8 cellular contexts compared by ENCODE assay signal in the genomic region with DNA sequence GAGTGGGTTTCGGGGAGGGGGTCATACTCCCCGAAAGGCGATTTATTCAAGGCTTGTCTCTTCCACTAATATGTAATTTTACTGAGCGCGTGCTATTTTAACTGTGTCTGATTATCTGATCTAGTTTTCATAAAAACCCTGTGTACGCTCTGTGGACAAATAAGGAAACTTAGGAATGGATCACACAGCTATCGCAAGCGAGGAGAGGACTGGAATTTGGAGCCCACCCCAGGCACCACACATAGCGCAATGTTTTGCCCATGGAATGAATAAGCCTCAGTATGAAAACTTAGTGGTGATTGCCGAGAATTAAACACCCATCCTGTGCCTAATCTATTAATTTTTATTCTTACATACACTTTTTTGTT. TPM values are rescaled to one million over a fixed set of nuclear protein-coding genes. Genes with fewer than 3 reads are reported as not detected.
DNase-seq lines count a peak whose midpoint lies in the region; ATAC-seq and TF ChIP-seq lines count a peak whose summit lies in the region.

No MANE protein-coding gene starts in this region.

- H3K9me3 ChIP-seq in T-helper 17 cell (ENCODE audit: control insufficient read depth, low read length, poor library complexity, severe bottlenecking) (no peaks in the 10 kb centered on the region), trophoblast cell (ENCODE audit: insufficient read depth, low read depth, low read length) (no peaks in the 10 kb centered on the region)

- peak overlapping the region; percentile 36 for H2AK5ac ChIP-seq in trophoblast cell (ENCODE audit: low read length)

- H3K27ac Mint-ChIP-seq in T-helper 17 cell = peak overlapping the region; percentile 88

- H3K4me3 Mint-ChIP-seq in T-helper 17 cell = peak overlapping the region; percentile 95

- peak overlapping the region; percentile 15 for H2BK12ac ChIP-seq in trophoblast cell (ENCODE audit: low read length)

- peaks cover 19 to 35% of the 10 kb centered on the region in 2 experiments for H3K36me3 ChIP-seq in trophoblast cell (ENCODE audit: control insufficient read depth in 1 of 2, insufficient read depth in 2 of 2, low read length in 2 of 2)

- H3K4me3 ChIP-seq in AG04449 (ENCODE audit: low read depth, low read length) = peak overlapping the region; percentile 93
- peak overlapping the region; percentile 73 for H3K4me3 ChIP-seq in fibroblast of the aortic adventitia (ENCODE audit: low read depth, low read length)
- H3K4me3 ChIP-seq in trophoblast cell (ENCODE audit: low read depth, low read length) = peak overlapping the region; percentile 68

- CTCF ChIA-PET in AG04449 (lab: Yijun Ruan, JAX) = interaction anchor here (0.7 to 4.3 kb wide), 4 partner anchors 8 to 172 kb away, joined by 3 to 31 read pairs (median 5); no protein-coding TSS in a partner anchor

- H4K8ac ChIP-seq in trophoblast cell (ENCODE audit: low read depth, low read length) = peak overlapping the region; percentile 79

- H3K18ac ChIP-seq in trophoblast cell (ENCODE audit: low read length) = no peak overlapping the region

- ATAC-seq in GM21360 (IDR thresholded peaks at IDR 0.05; ENCODE audit: unreplicated experiment) = peak; percentile 3
- no peak for ATAC-seq in T-helper 17 cell
- ATAC-seq in HG03095 (IDR thresholded peaks at IDR 0.05; ENCODE audit: unreplicated experiment) = no peak
- no peak for ATAC-seq in HG02678 (IDR thresholded peaks at IDR 0.05; ENCODE audit: unreplicated experiment)

- H2BK120ac ChIP-seq in trophoblast cell (ENCODE audit: insufficient read depth, low read length, poor library complexity) = peak overlapping the region; percentile 33

- DNase-seq in AG04449 (ENCODE audit: low read depth, low spot score) (no peak), T-helper 17 cell (no peak), fibroblast of the aortic adventitia (ENCODE audit: low read depth) (peak; percentile 62), trophoblast cell (no peak), NCI-H2196 treated with DMSO at 0.1 percent for 48 hours (lab: John Stamatoyannopoulos, UW; ENCODE audit: unreplicated experiment) (no peak)

- H3K79me2 ChIP-seq in trophoblast cell (ENCODE audit: control insufficient read depth, insufficient read depth, low read length, poor library complexity) = peaks cover 15% of the 10 kb centered on the region

- H4K91ac ChIP-seq in trophoblast cell (ENCODE audit: low read depth, low read length) = peak overlapping the region; percentile 60

- peak overlapping the region; percentile 73 for H3K4me2 ChIP-seq in trophoblast cell (ENCODE audit: low read length)

- peaks cover 2% of the 10 kb centered on the region for H3K36me3 Mint-ChIP-seq in T-helper 17 cell (ENCODE audit: low read depth)

- peak overlapping the region; percentile 52 for H2BK5ac ChIP-seq in trophoblast cell (ENCODE audit: low read depth, low read length, poor library complexity)

- H3K27me3 Mint-ChIP-seq in T-helper 17 cell = no peaks in the 10 kb centered on the region

- peak overlapping the region; percentile 32 for H4K12ac ChIP-seq in trophoblast cell (ENCODE audit: low read depth, low read length)

- POLR2A ChIA-PET in AG04449 (lab: Yijun Ruan, JAX) = interaction anchor here (0.6 to 4.9 kb wide), 38 partner anchors 8 to 810 kb away, joined by 3 to 57 read pairs (median 5); a partner anchor contains a TSS

- peak overlapping the region; percentile 56 for H3K4ac ChIP-seq in trophoblast cell (ENCODE audit: low read depth, low read length)

- TF ChIP-seq CTCF in AG04449 (IDR thresholded peaks at IDR 0.05; ENCODE audit: insufficient read depth, low read length, missing control alignments) (no peak), fibroblast of the aortic adventitia (IDR thresholded peaks at IDR 0.05; ENCODE audit: insufficient read depth, low read length) (no peak)

- peaks cover 43% of the 10 kb centered on the region for H3K4me1 Mint-ChIP-seq in T-helper 17 cell

- no CpG with 5 or more reads among the region's 10 CpGs for WGBS in trophoblast cell (ENCODE audit: extremely low coverage, insufficient coverage, insufficient read length)

- H3K9ac ChIP-seq in trophoblast cell (ENCODE audit: low read length) = peak overlapping the region; percentile 65

- H3K79me1 ChIP-seq in trophoblast cell (ENCODE audit: low read length) = peaks cover 9% of the 10 kb centered on the region

- peak overlapping the region; percentile 14 for H2AFZ ChIP-seq in trophoblast cell (ENCODE audit: insufficient read depth, low read length, poor library complexity)

- peaks cover 6 to 9% of the 10 kb centered on the region in 2 experiments for H3K4me1 ChIP-seq in trophoblast cell (ENCODE audit: control insufficient read depth in 1 of 2, insufficient read depth in 2 of 2, low read length in 2 of 2)

- H3K14ac ChIP-seq in trophoblast cell (ENCODE audit: low read length) = peak overlapping the region; percentile 55

- no peak overlapping the region for H3K23ac ChIP-seq in trophoblast cell (ENCODE audit: low read length)

- H3K27ac ChIP-seq in trophoblast cell (ENCODE audit: low read depth, low read length) = peak overlapping the region; percentile 48

- H3K27me3 ChIP-seq in trophoblast cell (ENCODE audit: insufficient read depth, low read length) = no peaks in the 10 kb centered on the region

RNA-seq across cellular contexts. Expression of a gene that starts 9.8 kb away (rescaled TPM):
- total RNA-seq in T-helper 17 cell = not detected
- 1.6 and 3.4 TPM in 2 replicates for total RNA-seq in fibroblast of the aortic adventitia (ENCODE audit: low replicate concordance)
- polyA plus RNA-seq in trophoblast cell (2013) = 3.4 and 3.8 TPM in 2 replicates

RNA-seq across cellular contexts. Expression of a gene that starts 29.3 kb away (rescaled TPM):
- total RNA-seq in T-helper 17 cell = 10 to 100 TPM; 24.5 to 27.9 TPM
- 18.8 and 29.7 TPM in 2 replicates for total RNA-seq in fibroblast of the aortic adventitia (ENCODE audit: low replicate concordance)
- 50.8 and 53.6 TPM in 2 replicates for polyA plus RNA-seq in trophoblast cell (2013)
